In genomic region chr14:51849095-51849494, GRCh38 we compare ENCODE assay signal across 11 cellular contexts. TPM values are rescaled to one million over a fixed set of nuclear protein-coding genes. Genes with fewer than 3 reads are reported as not detected.
DNase-seq lines count a peak whose midpoint lies in the region; ATAC-seq and TF ChIP-seq lines count a peak whose summit lies in the region.
"Had no signal": no experiment of that assay in that cellular context is flagged by ENCODE, and none has a peak within 500 bp of the region (broad histone marks: within the 10 kb centered on the region; RNA-seq: fewer than 3 reads in every experiment).

No MANE protein-coding gene starts in this region.

- DNase-seq in SK-N-SH: no peak
- DNase-seq in RWPE2 (ENCODE audit: low spot score): no peak
- DNase-seq in activated naive CD8-positive, alpha-beta T cell treated with anti-CD3 and anti-CD28 coated beads, Interleukin-2, amount 50 U/mL, for 16 hours (ENCODE audit: low read depth, low spot score): peak; percentile 10
- peak; percentile 42 to 52 for DNase-seq in stimulated activated CD4-positive, alpha-beta T cell treated with anti-CD3 and anti-CD28 coated beads, Interleukin-2, amount 100 ng/mL, for 24 hours
- DNase-seq in stomach: no peak
- DNase-seq in heart right ventricle: no peak
- DNase-seq: amniotic stem cell, endodermal cell had no signal

- H3K4me3 ChIP-seq in SK-N-SH (ENCODE audit: low read depth in 2 of 2, low read length in 1 of 2) (no peak overlapping the region), RWPE2 (ENCODE audit: severe bottlenecking) (no peak overlapping the region), stomach (no peak overlapping the region), heart right ventricle (no peak overlapping the region)
- H3K4me3 ChIP-seq: A549 had no signal

- H3K36me3 ChIP-seq in SK-N-SH (replicated peaks in 1 of 2; ENCODE audit: control insufficient read depth in 1 of 2, insufficient read depth in 2 of 2, low read length in 1 of 2) (no peaks in the 10 kb centered on the region), RWPE2 (ENCODE audit: low read depth) (no peaks in the 10 kb centered on the region), stomach (no peaks in the 10 kb centered on the region), heart right ventricle (no peaks in the 10 kb centered on the region)

- WGBS in SK-N-SH (ENCODE audit: low lambda C conversion rate): 62% methylated on average over 2 of the region's 2 CpGs
- WGBS in stomach, 5 donors: 68 to 96% (median 85%) methylated on average over 2 of the region's 2 CpGs
- WGBS in heart right ventricle, 2 donors: 85 to 96% methylated on average over 2 of the region's 2 CpGs

- no peak overlapping the region for H3K27ac ChIP-seq in SK-N-SH (ENCODE audit: low read depth in 2 of 2, low read length in 1 of 2)
- H3K27ac ChIP-seq in RWPE2 (ENCODE audit: poor library complexity, severe bottlenecking): no peak overlapping the region
- H3K27ac ChIP-seq in stomach: peak overlapping the region in 2 of 5 donors; percentile 2 to 12
- peak overlapping the region in 1 of 10 donors; percentile 90 for H3K27ac ChIP-seq in heart right ventricle
- H3K27ac ChIP-seq: A549 had no signal

- H3K9me2 ChIP-seq in SK-N-SH: no peaks in the 10 kb centered on the region

- no peak overlapping the region for H3K4me2 ChIP-seq in SK-N-SH
- H3K4me2 ChIP-seq: A549 had no signal

- H4K20me1 ChIP-seq in SK-N-SH (ENCODE audit: insufficient read depth): no peaks in the 10 kb centered on the region

- TF ChIP-seq EP300 in SK-N-SH (IDR thresholded peaks at IDR 0.05; ENCODE audit: borderline replicate concordance in 1 of 2, low read depth in 1 of 2, low read length in 1 of 2) (no peak), stomach (IDR thresholded peaks at IDR 0.05) (no peak)

- H3K79me2 ChIP-seq in SK-N-SH (ENCODE audit: insufficient read depth): no peaks in the 10 kb centered on the region

- TF ChIP-seq CTCF in SK-N-SH (IDR thresholded peaks at IDR 0.05): no peak
- TF ChIP-seq CTCF in RWPE2 (IDR thresholded peaks at IDR 0.05; ENCODE audit: poor library complexity, severe bottlenecking): no peak
- no peak for TF ChIP-seq CTCF in stomach (IDR thresholded peaks at IDR 0.05)
- no peak for TF ChIP-seq CTCF in heart right ventricle (IDR thresholded peaks at IDR 0.05)

- CTCF ChIA-PET in SK-N-SH (lab: Yijun Ruan, JAX): no interaction called here

- intact Hi-C loops in stomach (cut with DNase I; ENCODE audit: low total_unique reads): no loop called here
- intact Hi-C loops in heart right ventricle (cut with DNase I): loop anchor here in 1 of 10 donors (10.0 kb wide), 1 partner anchor 126 kb away; no protein-coding TSS in a partner anchor

- H3F3A ChIP-seq in SK-N-SH (replicated peaks; ENCODE audit: insufficient read depth): no peaks in the 10 kb centered on the region

- POLR2A ChIA-PET in SK-N-SH (lab: Yijun Ruan, JAX): no interaction called here

- ATAC-seq in SK-N-SH treated with all-trans-retinoic acid at 6 μM for 48 hours: peak; percentile 47; the same call in 2 of the 3 replicates
- ATAC-seq in RWPE2 (ENCODE audit: low read depth): 0 out of 3 replicates have a peak, but pooled peaks have one; percentile 28
- ATAC-seq in HG02884 (IDR thresholded peaks at IDR 0.05; ENCODE audit: unreplicated experiment): no peak
- no peak for ATAC-seq in heart right ventricle
- ATAC-seq: A549 had no signal

- H3K9me3 ChIP-seq in SK-N-SH (no peaks in the 10 kb centered on the region), RWPE2 (ENCODE audit: severe bottlenecking) (no peaks in the 10 kb centered on the region), stomach (no peaks in the 10 kb centered on the region), heart right ventricle (no peaks in the 10 kb centered on the region)
- H3K9me3 ChIP-seq: A549 had no signal

- H3K4me1 ChIP-seq in SK-N-SH (ENCODE audit: control insufficient read depth in 1 of 2, insufficient read depth in 2 of 2, low read depth in 1 of 2, low read length in 1 of 2): peaks cover 0 to 7% of the 10 kb centered on the region in 2 experiments; a peak in 2 of 4 replicates
- H3K4me1 ChIP-seq in RWPE2 (ENCODE audit: insufficient read depth, poor library complexity, severe bottlenecking): no peaks in the 10 kb centered on the region
- H3K4me1 ChIP-seq in stomach: peaks cover 0 to 10% (median 0%) of the 10 kb centered on the region in 4 donors
- H3K4me1 ChIP-seq in heart right ventricle: peaks cover 0 to 41% (median 6%) of the 10 kb centered on the region in 9 donors

- no peak for TF ChIP-seq RAD21 in SK-N-SH (IDR thresholded peaks at IDR 0.05; ENCODE audit: low read length)

- no peak overlapping the region for H2AFZ ChIP-seq in SK-N-SH (ENCODE audit: low read depth)

- no peak for TF ChIP-seq POLR2A in stomach (IDR thresholded peaks at IDR 0.05)

- no peak overlapping the region for H3K9ac ChIP-seq in SK-N-SH

- no peaks in the 10 kb centered on the region for H3K27me3 ChIP-seq in SK-N-SH (ENCODE audit: insufficient read depth)
- H3K27me3 ChIP-seq in RWPE2 (ENCODE audit: insufficient read depth, poor library complexity, severe bottlenecking): no peaks in the 10 kb centered on the region
- H3K27me3 ChIP-seq in stomach: no peaks in the 10 kb centered on the region
- H3K27me3 ChIP-seq in heart right ventricle: no peaks in the 10 kb centered on the region

TF ChIP-seq in SK-N-SH treated with all-trans-retinoic acid at 6 μM for 48 hours, 23 proteins besides CTCF, POLR2A, EP300 and RAD21 (continues in another document):
- TF ChIP-seq ESRRG (CRISPR knock-in tag; IDR thresholded peaks at IDR 0.05) (no peak), ZNF8 (CRISPR knock-in tag; IDR thresholded peaks at IDR 0.05) (no peak), OSR1 (CRISPR knock-in tag; IDR thresholded peaks at IDR 0.05) (no peak), ZC3H10 (CRISPR knock-in tag; IDR thresholded peaks at IDR 0.05) (no peak), POU6F1 (CRISPR knock-in tag; IDR thresholded peaks at IDR 0.05; ENCODE audit: borderline replicate concordance, low read depth) (no peak), BACH2 (CRISPR knock-in tag; IDR thresholded peaks at IDR 0.05; ENCODE audit: borderline replicate concordance) (no peak), SNAI2 (CRISPR knock-in tag; IDR thresholded peaks at IDR 0.05) (no peak), ISL1 (CRISPR knock-in tag; IDR thresholded peaks at IDR 0.05) (no peak), ZFP30 (CRISPR knock-in tag; IDR thresholded peaks at IDR 0.05) (no peak), ZFP3 (CRISPR knock-in tag; IDR thresholded peaks at IDR 0.05) (no peak), GLIS3 (CRISPR knock-in tag; IDR thresholded peaks at IDR 0.05) (no peak)

TF ChIP-seq in SK-N-SH, 30 proteins besides CTCF, POLR2A, EP300 and RAD21 (continues in another document):
- TF ChIP-seq JUND (IDR thresholded peaks at IDR 0.05) (no peak), RCOR1 (IDR thresholded peaks at IDR 0.05; ENCODE audit: low read length) (no peak), FOXJ3 (CRISPR knock-in tag; IDR thresholded peaks at IDR 0.05) (no peak), NFIC (IDR thresholded peaks at IDR 0.05; ENCODE audit: borderline replicate concordance) (no peak), SIN3A (IDR thresholded peaks at IDR 0.05; ENCODE audit: borderline replicate concordance, low read depth, low read length) (no peak), PBX3 (IDR thresholded peaks at IDR 0.05) (no peak), SMC3 (IDR thresholded peaks at IDR 0.05; ENCODE audit: low read depth, low read length) (no peak), EZH2phosphoT487 (IDR thresholded peaks at IDR 0.05; ENCODE audit: borderline replicate concordance, low read depth) (no peak), GATA2 (CRISPR knock-in tag; IDR thresholded peaks at IDR 0.05) (no peak), TAF1 (IDR thresholded peaks at IDR 0.05; ENCODE audit: borderline replicate concordance, low read depth, low read length) (no peak), TEAD4 (IDR thresholded peaks at IDR 0.05; ENCODE audit: borderline replicate concordance, insufficient read depth) (no peak), YY1 (IDR thresholded peaks at IDR 0.05; ENCODE audit: low read depth) (no peak), USF2 (IDR thresholded peaks at IDR 0.05; ENCODE audit: borderline replicate concordance, low read depth, low read length) (no peak), ELF1 (IDR thresholded peaks at IDR 0.05) (no peak), IRF3 (IDR thresholded peaks at IDR 0.05; ENCODE audit: low read depth, low read length) (no peak), POLR2AphosphoS5 (IDR thresholded peaks at IDR 0.05; ENCODE audit: low read depth, low read length) (no peak), RXRA (IDR thresholded peaks at IDR 0.05; ENCODE audit: borderline replicate concordance, low read depth) (no peak)

RNA-seq across cellular contexts. Expression of gene GNG2, which starts 11.3 kb away (rescaled TPM):
- polyA plus RNA-seq in SK-N-SH (2012; rRNA removed) (17.8 and 19.1 TPM in 2 replicates), stomach (10 to 100 TPM in 2 of 3 donors, 1 to 10 TPM in 1; 3.7 to 21.8 (median 14.4) TPM), heart right ventricle (1 to 10 TPM; 3.6 to 5.6 TPM)
- polyA plus RNA-seq in SK-N-SH (2012; cell fraction: cytosol; rRNA removed): 25.2 and 29.0 TPM in 2 replicates
- polyA plus RNA-seq in SK-N-SH (2012; cell fraction: nucleus; rRNA removed): 8.2 and 8.9 TPM in 2 replicates
- total RNA-seq in stomach (10 to 100 TPM in 2 of 5 donors, 1 to 10 TPM in 2, under 1 TPM in 1; 0.58 to 23.3 (median 4.0) TPM), heart right ventricle (10 to 100 TPM in 2 of 10 donors, 1 to 10 TPM in 8; 3.6 to 20.6 (median 8.0) TPM)

Comparison
In these comparisons a context has a peak if more than half of its experiments do, and no peak if none do; other contexts are left out.
1. ATAC-seq: peak in SK-N-SH treated with all-trans-retinoic acid at 6 μM for 48 hours (single experiment) and RWPE2 (single experiment); none in HG02884 (single experiment) and heart right ventricle (0 of 8).
2. DNase-seq: peak in activated naive CD8-positive, alpha-beta T cell treated with anti-CD3 and anti-CD28 coated beads, Interleukin-2, amount 50 U/mL, for 16 hours (single experiment) and stimulated activated CD4-positive, alpha-beta T cell treated with anti-CD3 and anti-CD28 coated beads, Interleukin-2, amount 100 ng/mL, for 24 hours (2 of 2); none in SK-N-SH (single experiment), RWPE2 (single experiment), stomach (single experiment) and heart right ventricle (0 of 2).